ENCODE assay signal across 1 cellular context in the genomic region with DNA sequence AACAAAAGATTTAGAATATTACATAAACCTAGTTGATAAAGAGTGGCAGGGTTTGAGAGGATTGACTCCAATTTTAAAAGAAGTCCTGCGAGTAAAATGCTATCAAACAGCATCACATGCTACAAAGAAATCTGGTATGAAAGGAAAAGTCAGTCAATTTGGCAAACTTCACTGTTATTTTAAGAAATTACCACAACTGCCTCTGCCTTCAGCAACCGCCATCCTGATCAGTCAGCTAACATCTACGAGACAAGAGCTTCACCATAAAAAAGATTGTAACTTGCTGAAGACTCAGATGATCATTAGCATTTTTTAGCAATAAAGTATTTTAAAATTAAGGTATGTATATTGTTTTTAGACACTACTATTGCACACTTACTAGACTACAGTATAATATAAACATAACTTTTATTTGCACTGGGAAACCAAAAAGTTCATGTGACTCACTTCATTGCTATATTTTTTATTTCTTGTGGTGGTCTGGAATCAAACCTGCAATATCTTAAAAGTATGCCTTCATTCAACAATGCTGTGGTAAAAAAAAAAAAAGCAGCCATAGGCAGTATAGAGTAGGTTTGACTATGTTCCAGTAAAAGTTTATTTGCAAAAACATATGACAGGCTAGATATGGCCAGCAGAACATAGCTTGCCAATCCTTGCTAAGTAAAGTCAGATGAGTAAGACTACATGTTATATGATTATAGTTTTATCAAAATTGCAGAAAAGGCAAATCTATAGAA.
TF ChIP-seq lines count a peak whose summit lies in the region.

No MANE protein-coding gene starts in this region.

TF ChIP-seq in IMR-90, 13 proteins besides CTCF, POLR2A, EP300 and RAD21 (continued from another document):
- TF ChIP-seq, protein P1, sequence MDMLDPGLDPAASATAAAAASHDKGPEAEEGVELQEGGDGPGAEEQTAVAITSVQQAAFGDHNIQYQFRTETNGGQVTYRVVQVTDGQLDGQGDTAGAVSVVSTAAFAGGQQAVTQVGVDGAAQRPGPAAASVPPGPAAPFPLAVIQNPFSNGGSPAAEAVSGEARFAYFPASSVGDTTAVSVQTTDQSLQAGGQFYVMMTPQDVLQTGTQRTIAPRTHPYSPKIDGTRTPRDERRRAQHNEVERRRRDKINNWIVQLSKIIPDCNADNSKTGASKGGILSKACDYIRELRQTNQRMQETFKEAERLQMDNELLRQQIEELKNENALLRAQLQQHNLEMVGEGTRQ (IDR thresholded peaks at IDR 0.05; ENCODE audit: low read depth, low read length): no peak
- TF ChIP-seq RFX5 (IDR thresholded peaks at IDR 0.05; ENCODE audit: low read depth, low read length) (no peak), MXI1 (IDR thresholded peaks at IDR 0.05; ENCODE audit: borderline replicate concordance, low read depth, low read length) (no peak), NFE2L2 (IDR thresholded peaks at IDR 0.05; ENCODE audit: low read depth, low read length) (no peak), MAZ (IDR thresholded peaks at IDR 0.05; ENCODE audit: borderline replicate concordance, low read depth, low read length) (no peak), RCOR1 (IDR thresholded peaks at IDR 0.05; ENCODE audit: insufficient replicate concordance, low read length) (no peak), MAFK (IDR thresholded peaks at IDR 0.05; ENCODE audit: low read depth, low read length) (no peak), FOS (IDR thresholded peaks at IDR 0.05; ENCODE audit: low read depth, low read length) (no peak), BHLHE40 (IDR thresholded peaks at IDR 0.05; ENCODE audit: low read depth, low read length) (no peak), SMC3 (IDR thresholded peaks at IDR 0.05; ENCODE audit: low read depth, low read length) (no peak)
- TF ChIP-seq, protein P2, sequence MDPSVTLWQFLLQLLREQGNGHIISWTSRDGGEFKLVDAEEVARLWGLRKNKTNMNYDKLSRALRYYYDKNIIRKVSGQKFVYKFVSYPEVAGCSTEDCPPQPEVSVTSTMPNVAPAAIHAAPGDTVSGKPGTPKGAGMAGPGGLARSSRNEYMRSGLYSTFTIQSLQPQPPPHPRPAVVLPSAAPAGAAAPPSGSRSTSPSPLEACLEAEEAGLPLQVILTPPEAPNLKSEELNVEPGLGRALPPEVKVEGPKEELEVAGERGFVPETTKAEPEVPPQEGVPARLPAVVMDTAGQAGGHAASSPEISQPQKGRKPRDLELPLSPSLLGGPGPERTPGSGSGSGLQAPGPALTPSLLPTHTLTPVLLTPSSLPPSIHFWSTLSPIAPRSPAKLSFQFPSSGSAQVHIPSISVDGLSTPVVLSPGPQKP (IDR thresholded peaks at IDR 0.05; ENCODE audit: borderline replicate concordance, low read depth, low read length): no peak
